In the genomic region with DNA sequence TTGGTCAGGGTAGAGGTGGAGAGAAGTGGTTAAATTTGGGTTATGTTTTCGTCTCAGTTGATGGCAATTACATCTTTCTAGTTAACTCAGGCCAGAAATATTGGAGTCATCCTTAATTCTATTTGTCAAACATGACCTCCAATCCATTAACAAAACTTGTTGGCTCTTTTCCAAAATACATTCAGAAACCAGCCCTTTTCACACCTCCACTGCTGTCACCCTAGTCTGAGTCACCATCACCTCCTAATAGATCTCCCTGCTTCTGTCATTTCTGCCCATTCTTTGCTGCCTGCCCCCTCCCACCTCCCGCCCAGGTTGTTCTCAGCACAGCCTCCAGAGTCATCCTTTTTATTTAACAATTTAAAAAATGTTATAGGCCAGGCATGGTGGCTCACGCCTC, we compare ENCODE assay signal across 14 cellular contexts. TPM values are rescaled to one million over a fixed set of nuclear protein-coding genes. Genes with fewer than 3 reads are reported as not detected.
A peak's percentile ranks its signal among the peaks of the same experiment; 100 is the strongest.
DNase-seq lines count a peak whose midpoint lies in the region; ATAC-seq and TF ChIP-seq lines count a peak whose summit lies in the region.
"Had no signal": no experiment of that assay in that cellular context is flagged by ENCODE, and none has a peak within 500 bp of the region (broad histone marks: within the 10 kb centered on the region; RNA-seq: fewer than 3 reads in every experiment).

No MANE protein-coding gene starts in this region.

- intact Hi-C loops in CD4-positive, alpha-beta memory T cell (cut with micrococcal nuclease), result no loop called here
- intact Hi-C loops in ascending aorta (cut with DNase I), result no loop called here

- H3K27me3 Mint-ChIP-seq in CD4-positive, alpha-beta memory T cell, result no peaks in the 10 kb centered on the region
- no peaks in the 10 kb centered on the region for H3K27me3 Mint-ChIP-seq in mesothelial cell of epicardium (ENCODE audit: low read depth)

- peak in 1 of 5 donors; percentile 61 for DNase-seq in CD4-positive, alpha-beta memory T cell
- peak; percentile 0 for DNase-seq in COLO668 (lab: John Stamatoyannopoulos, UW; ENCODE audit: unreplicated experiment)
- peak; percentile 57 to 58 for DNase-seq in activated T-cell treated with anti-CD3 and anti-CD28 coated beads, Interleukin-2, amount 50 U/mL, for 48 hours
- peak; percentile 75 for DNase-seq in putamen (ENCODE audit: low spot score)
- no peak for DNase-seq in mesothelial cell of epicardium (ENCODE audit: low spot score in 2 of 2, unreplicated experiment in 2 of 2)
- no peak for DNase-seq in NCI-H1930 (lab: John Stamatoyannopoulos, UW)
- DNase-seq in ascending aorta (ENCODE audit: low spot score in 2 of 2), result no peak
- DNase-seq: C1 segment of cervical spinal cord, GM23248, IMR-90, islet precursor cell, NCI-H524 treated with DMSO at 0.1 percent for 48 hours had no signal

- TF ChIP-seq CTCF in mesothelial cell of epicardium (IDR thresholded peaks at IDR 0.05; ENCODE audit: unreplicated experiment) (no peak), ascending aorta (IDR thresholded peaks at IDR 0.05) (no peak)

- POLR2A ChIA-PET in CD4-positive, alpha-beta memory T cell (lab: Charles Lee; ENCODE audit: partially characterized antibody), result no interaction called here

- H3K9me3 Mint-ChIP-seq in CD4-positive, alpha-beta memory T cell, result peaks cover 0 to 4% (median 0%) of the 10 kb centered on the region in 8 donors
- no peaks in the 10 kb centered on the region for H3K9me3 Mint-ChIP-seq in mesothelial cell of epicardium

- H3K36me3 Mint-ChIP-seq in CD4-positive, alpha-beta memory T cell, result peaks cover under 1 to 17% of the 10 kb centered on the region in 2 donors
- peaks cover 3% of the 10 kb centered on the region for H3K36me3 Mint-ChIP-seq in mesothelial cell of epicardium

- H3K27ac Mint-ChIP-seq in CD4-positive, alpha-beta memory T cell, result peak overlapping the region in 5 of 7 donors; percentile 48 to 70 (median 62)
- H3K27ac Mint-ChIP-seq in mesothelial cell of epicardium, result no peak overlapping the region

- H3K4me1 Mint-ChIP-seq in CD4-positive, alpha-beta memory T cell, result peaks cover 33 to 50% (median 40%) of the 10 kb centered on the region in 4 donors
- H3K4me1 Mint-ChIP-seq in mesothelial cell of epicardium, result peaks cover 36% of the 10 kb centered on the region

- peaks cover 28% of the 10 kb centered on the region for H3K4me1 ChIP-seq in CD4-positive, alpha-beta memory T cell (ENCODE audit: insufficient read depth, low read length)
- peaks cover 9 to 19% of the 10 kb centered on the region in 2 donors for H3K4me1 ChIP-seq in ascending aorta

- H3K36me3 ChIP-seq in CD4-positive, alpha-beta memory T cell (ENCODE audit: insufficient read depth, low read length), result no peaks in the 10 kb centered on the region
- H3K36me3 ChIP-seq in ascending aorta, result peaks cover 0 to 3% of the 10 kb centered on the region in 2 donors
- H3K36me3 ChIP-seq: thoracic aorta had no signal

- H3K27me3 ChIP-seq in CD4-positive, alpha-beta memory T cell (ENCODE audit: insufficient read depth, low read length), result no peaks in the 10 kb centered on the region
- H3K27me3 ChIP-seq in ascending aorta, result no peaks in the 10 kb centered on the region

- H3K4me3 ChIP-seq in CD4-positive, alpha-beta memory T cell (ENCODE audit: low read length in 2 of 2), result no peak overlapping the region
- H3K4me3 ChIP-seq in ascending aorta, result no peak overlapping the region
- H3K4me3 ChIP-seq: GM23248, thoracic aorta had no signal

- no peaks in the 10 kb centered on the region for H3K9me3 ChIP-seq in CD4-positive, alpha-beta memory T cell (ENCODE audit: control insufficient read depth in 1 of 2, low read length in 2 of 2)
- H3K9me3 ChIP-seq in ascending aorta, result no peaks in the 10 kb centered on the region
- H3K9me3 ChIP-seq: thoracic aorta had no signal

- ATAC-seq in HG02571 (IDR thresholded peaks at IDR 0.05; ENCODE audit: unreplicated experiment), result no peak

- CTCF ChIA-PET in CD4-positive, alpha-beta memory T cell (lab: Charles Lee; ENCODE audit: partially characterized antibody), result interaction anchor here (1.2 kb wide), 1 partner anchor 25 kb away, joined by 5 read pairs; no protein-coding TSS in a partner anchor

- H3K4me3 Mint-ChIP-seq in CD4-positive, alpha-beta memory T cell, result peak overlapping the region in 3 of 8 donors; percentile 36 to 53 (median 37)
- no peak overlapping the region for H3K4me3 Mint-ChIP-seq in mesothelial cell of epicardium

- no peak overlapping the region for H3K27ac ChIP-seq in CD4-positive, alpha-beta memory T cell (ENCODE audit: low read depth, low read length)
- H3K27ac ChIP-seq in ascending aorta, result no peak overlapping the region
- H3K27ac ChIP-seq: GM23248, thoracic aorta had no signal

RNA-seq across cellular contexts. Expression of a gene that starts 3.0 kb away (rescaled TPM):
- total RNA-seq in CD4-positive, alpha-beta memory T cell, result 10 to 100 TPM; 60.8 to 66.8 TPM
- polyA plus RNA-seq in CD4-positive, alpha-beta memory T cell, result 10 to 100 TPM in 1 of 2 donors, 1 to 10 TPM in 1; 7.5 to 46.6 TPM
- total RNA-seq in mesothelial cell of epicardium, result 71.4 to 73.6 TPM (median 71.5 TPM) in 3 replicates
- total RNA-seq in ascending aorta, result 36.6 TPM

RNA-seq across cellular contexts. Expression of a gene that starts 11.2 kb away (rescaled TPM):
- 10 to 100 TPM; 26.4 to 29.1 TPM for total RNA-seq in CD4-positive, alpha-beta memory T cell
- polyA plus RNA-seq in CD4-positive, alpha-beta memory T cell, result 1 to 10 TPM; 4.3 to 8.5 TPM
- total RNA-seq in mesothelial cell of epicardium, result 23.7 to 25.5 TPM (median 23.9 TPM) in 3 replicates
- total RNA-seq in ascending aorta, result 25.0 TPM

RNA-seq across cellular contexts. Expression of a gene that starts 12.0 kb away (rescaled TPM):
- total RNA-seq in CD4-positive, alpha-beta memory T cell, result 10 to 100 TPM; 83.4 to 83.9 TPM
- polyA plus RNA-seq in CD4-positive, alpha-beta memory T cell, result 10 to 100 TPM; 37.4 to 51.5 TPM
- total RNA-seq in mesothelial cell of epicardium, result 88.2 to 93.1 TPM (median 91.9 TPM) in 3 replicates
- 33.0 TPM for total RNA-seq in ascending aorta

RNA-seq across cellular contexts. Expression of a gene that starts 48.8 kb away (rescaled TPM):
- 100 to 1,000 TPM; 224 to 231 TPM for total RNA-seq in CD4-positive, alpha-beta memory T cell
- polyA plus RNA-seq in CD4-positive, alpha-beta memory T cell, result 10 to 100 TPM in 1 of 2 donors, 1 to 10 TPM in 1; 8.5 to 30.6 TPM
- total RNA-seq in mesothelial cell of epicardium, result 107 to 120 TPM (median 117 TPM) in 3 replicates
- total RNA-seq in ascending aorta, result 52.6 TPM

RNA-seq across cellular contexts. Expression of a gene that starts 49.4 kb away (rescaled TPM):
- total RNA-seq in CD4-positive, alpha-beta memory T cell, result 10 to 100 TPM; 44.4 to 46.3 TPM
- polyA plus RNA-seq in CD4-positive, alpha-beta memory T cell, result 100 to 1,000 TPM; 112 to 126 TPM
- total RNA-seq in mesothelial cell of epicardium (29.8 to 33.5 TPM (median 30.2 TPM) in 3 replicates), ascending aorta (33.0 TPM)

Comparison
In these comparisons a context has a peak if more than half of its experiments do, and no peak if none do; other contexts are left out.
1. DNase-seq: peak in COLO668 (single experiment), activated T-cell treated with anti-CD3 and anti-CD28 coated beads, Interleukin-2, amount 50 U/mL, for 48 hours (2 of 2) and putamen (single experiment); none in mesothelial cell of epicardium (0 of 2), NCI-H1930 (0 of 2) and ascending aorta (0 of 2).